ENCODE assay signal across 8 cellular contexts in the genomic region with DNA sequence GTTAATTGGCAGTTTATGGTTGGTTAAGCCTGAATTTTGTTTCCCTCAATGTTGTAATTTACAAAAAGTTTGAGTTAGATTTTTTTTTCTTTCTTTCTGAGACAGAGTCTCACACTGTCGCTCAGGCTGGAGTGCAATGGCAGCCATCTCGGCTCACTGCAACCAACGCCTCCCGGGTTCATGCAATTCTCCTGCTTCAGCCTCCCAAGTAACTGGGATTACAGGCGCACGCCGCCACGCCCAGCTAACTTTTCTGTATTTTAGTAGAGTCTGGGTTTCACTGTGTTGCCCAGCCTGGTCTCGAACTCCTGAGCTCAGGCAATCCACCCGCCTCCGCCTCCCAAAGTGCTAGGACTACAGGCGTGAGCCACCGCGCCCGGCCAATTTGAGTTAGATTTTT. TPM values are rescaled to one million over a fixed set of nuclear protein-coding genes. Genes with fewer than 3 reads are reported as not detected.
DNase-seq lines count a peak whose midpoint lies in the region; ATAC-seq, FAIRE-seq and TF ChIP-seq lines count a peak whose summit lies in the region.

No MANE protein-coding gene starts in this region.

- DNase-seq in cardiac muscle cell (ENCODE audit: low read depth in 1 of 2, low spot score in 1 of 2) (no peak), Right ventricle myocardium superior (no peak), kidney (no peak), tibial nerve (ENCODE audit: low spot score in 2 of 2) (no peak), NCI-H510A treated with DMSO at 0.1 percent for 48 hours (lab: John Stamatoyannopoulos, UW) (no peak), HUDEP-2 (lab: John Stamatoyannopoulos, UW; ENCODE audit: unreplicated experiment in 76 of 76) (no peak)
- DNase-seq in activated naive CD4-positive, alpha-beta T cell treated with anti-CD3 and anti-CD28 coated beads, Interleukin-2, amount 50 U/mL, for 72 hours (ENCODE audit: low spot score in 2 of 2) = no peak

- FAIRE-seq in kidney (lab: Jason Lieb, UNC) = no peak

- 93 to 95% methylated on average over 15 of the region's 15 CpGs for WGBS in tibial nerve, 2 donors

- TF ChIP-seq EP300 in tibial nerve (IDR thresholded peaks at IDR 0.05) = no peak

- no peak for TF ChIP-seq POLR2A in tibial nerve (IDR thresholded peaks at IDR 0.05)

- H3K4me1 ChIP-seq in cardiac muscle cell (ENCODE audit: low read depth) (peaks cover 5% of the 10 kb centered on the region), kidney (ENCODE audit: control insufficient read depth in 1 of 2, insufficient read depth in 1 of 2, low read depth in 1 of 2, low read length in 2 of 2) (no peaks in the 10 kb centered on the region), tibial nerve (peaks cover 0 to 20% (median 0%) of the 10 kb centered on the region in 4 donors)

- no peak for ATAC-seq in Right ventricle myocardium superior (ENCODE audit: poor library complexity)
- no peak for ATAC-seq in activated naive CD4-positive, alpha-beta T cell treated with anti-CD3 and anti-CD28 coated beads, Interleukin-2, amount 50 U/mL, for 72 hours
- no peak for ATAC-seq in esophagus mucosa

- H3K27ac Mint-ChIP-seq in activated naive CD4-positive, alpha-beta T cell treated with anti-CD3 and anti-CD28 coated beads, Interleukin-2, amount 50 U/mL, for 72 hours = peak overlapping the region; percentile 95

- TF ChIP-seq CTCF in cardiac muscle cell (IDR thresholded peaks at IDR 0.05; ENCODE audit: low read depth, low read length) (no peak), kidney (IDR thresholded peaks at IDR 0.05; ENCODE audit: borderline replicate concordance, extremely low read depth, insufficient read depth) (no peak), tibial nerve (IDR thresholded peaks at IDR 0.05) (no peak)

- H3K36me3 ChIP-seq in cardiac muscle cell (no peaks in the 10 kb centered on the region), kidney (ENCODE audit: control insufficient read depth in 1 of 2, insufficient read depth in 2 of 2, low read length in 2 of 2) (no peaks in the 10 kb centered on the region), tibial nerve (no peaks in the 10 kb centered on the region)

- H3K27me3 ChIP-seq in cardiac muscle cell (no peaks in the 10 kb centered on the region), tibial nerve (no peaks in the 10 kb centered on the region)

- no peaks in the 10 kb centered on the region for H3K9me3 Mint-ChIP-seq in activated naive CD4-positive, alpha-beta T cell treated with anti-CD3 and anti-CD28 coated beads, Interleukin-2, amount 50 U/mL, for 72 hours

- peak overlapping the region in 1 of 2 donors; percentile 24 for H3K9ac ChIP-seq in kidney (ENCODE audit: low read length in 2 of 2)

- no peak overlapping the region for H3K27ac ChIP-seq in cardiac muscle cell
- no peak overlapping the region for H3K27ac ChIP-seq in kidney (ENCODE audit: low read depth in 2 of 2, low read length in 2 of 2)
- H3K27ac ChIP-seq in tibial nerve = peak overlapping the region in 1 of 4 donors; percentile 68

- H3K36me3 Mint-ChIP-seq in activated naive CD4-positive, alpha-beta T cell treated with anti-CD3 and anti-CD28 coated beads, Interleukin-2, amount 50 U/mL, for 72 hours = peaks cover 7 to 46% of the 10 kb centered on the region in 2 donors

- intact Hi-C loops in Right ventricle myocardium superior (cut with DNase I) = no loop called here
- intact Hi-C loops in kidney (cut with DNase I) = no loop called here

- H3K4me3 ChIP-seq in cardiac muscle cell = peak overlapping the region; percentile 96
- peak overlapping the region; percentile 76 to 90 for H3K4me3 ChIP-seq in kidney (ENCODE audit: low read length in 2 of 2)
- H3K4me3 ChIP-seq in tibial nerve = peak overlapping the region in 3 of 4 donors; percentile 68 to 84 (median 71)

- H3K9me3 ChIP-seq in cardiac muscle cell (ENCODE audit: low read depth) (no peaks in the 10 kb centered on the region), kidney (ENCODE audit: control insufficient read depth in 1 of 2, low read length in 2 of 2) (no peaks in the 10 kb centered on the region), tibial nerve (no peaks in the 10 kb centered on the region)

RNA-seq across cellular contexts. Expression of a gene that starts 0.9 kb away (rescaled TPM):
- total RNA-seq in cardiac muscle cell (4.2 and 4.8 TPM in 2 replicates), Right ventricle myocardium superior (1.5 TPM), kidney (5.4 TPM), tibial nerve (10 to 100 TPM in 3 of 4 donors, 1 to 10 TPM in 1; 3.0 to 19.8 (median 13.2) TPM), esophagus mucosa (6.0 TPM)
- polyA plus RNA-seq in cardiac muscle cell (6.6 and 6.8 TPM in 2 replicates), kidney (ENCODE audit: insufficient read depth, low read depth, low replicate concordance) (1.7 TPM)
- 10 to 100 TPM; 12.4 to 13.4 TPM for total RNA-seq in activated naive CD4-positive, alpha-beta T cell treated with anti-CD3 and anti-CD28 coated beads, Interleukin-2, amount 50 U/mL, for 72 hours
